8 cellular contexts compared by ENCODE assay signal in genomic region chr2:127106457-127106997, GRCh38. TPM values are rescaled to one million over a fixed set of nuclear protein-coding genes. Genes with fewer than 3 reads are reported as not detected.
DNase-seq lines count a peak whose midpoint lies in the region; ATAC-seq and TF ChIP-seq lines count a peak whose summit lies in the region.

No MANE protein-coding gene starts in this region.

- TF ChIP-seq EP300 in tibial nerve (IDR thresholded peaks at IDR 0.05), result peak in 1 of 2 donors; percentile 4

- peak overlapping the region; percentile 78 for H3K4me3 Mint-ChIP-seq in memory B cell

- no peaks in the 10 kb centered on the region for H3K9me2 ChIP-seq in OCI-LY1 (ENCODE audit: low read depth, low read length)

- H3K9ac ChIP-seq in OCI-LY1 (ENCODE audit: low read length), result no peak overlapping the region

- H3K4me1 Mint-ChIP-seq in memory B cell, result peaks cover 4% of the 10 kb centered on the region

- no peaks in the 10 kb centered on the region for H3K9me3 Mint-ChIP-seq in memory B cell

- H3K9me3 ChIP-seq in OCI-LY1 (ENCODE audit: low read length), result no peaks in the 10 kb centered on the region
- no peaks in the 10 kb centered on the region for H3K9me3 ChIP-seq in tibial nerve

- H3K36me3 ChIP-seq in OCI-LY1 (ENCODE audit: insufficient read depth, low read length) (no peaks in the 10 kb centered on the region), tibial nerve (no peaks in the 10 kb centered on the region)

- no peak overlapping the region for H3K27ac ChIP-seq in OCI-LY1 (ENCODE audit: low read depth, low read length, poor library complexity, severe bottlenecking)
- H3K27ac ChIP-seq in tibial nerve, result peak overlapping the region; percentile 82 to 93 (median 87)

- no peak overlapping the region for H3K27ac Mint-ChIP-seq in memory B cell

- TF ChIP-seq CTCF in OCI-LY1 (IDR thresholded peaks at IDR 0.05; ENCODE audit: low read length) (no peak), tibial nerve (IDR thresholded peaks at IDR 0.05) (no peak)

- H3K4me3 ChIP-seq in OCI-LY1 (ENCODE audit: low read depth, low read length, poor library complexity, severe bottlenecking) (peak overlapping the region; percentile 47), tibial nerve (peak overlapping the region; percentile 61 to 78 (median 64))

- TF ChIP-seq POLR2A in tibial nerve (IDR thresholded peaks at IDR 0.05), result no peak

- WGBS in tibial nerve, 2 donors, result 0 to 1% methylated on average over 31 to 34 of the region's 45 CpGs

- H3K4me2 ChIP-seq in OCI-LY1 (ENCODE audit: low read length), result peak overlapping the region; percentile 40

- ATAC-seq in GM18511 (IDR thresholded peaks at IDR 0.05; ENCODE audit: unreplicated experiment) (peak; percentile 33), HG02610 (IDR thresholded peaks at IDR 0.05; ENCODE audit: unreplicated experiment) (peak; percentile 11), memory B cell (ENCODE audit: low read depth) (peak; percentile 28)

- DNase-seq in dermis blood vessel endothelial cell, result peak; percentile 49
- DNase-seq in memory B cell (ENCODE audit: low spot score in 2 of 2), result no peak
- no peak for DNase-seq in tibial nerve (ENCODE audit: low spot score in 2 of 2)
- DNase-seq in kidney glomerular epithelial cell (lab: John Stamatoyannopoulos, UW), result no peak
- no peak for DNase-seq in HUDEP-2 (lab: John Stamatoyannopoulos, UW; ENCODE audit: unreplicated experiment in 76 of 76)

- H4K20me1 ChIP-seq in OCI-LY1 (ENCODE audit: insufficient read depth, low read length), result no peaks in the 10 kb centered on the region

- H3K4me1 ChIP-seq in OCI-LY1 (ENCODE audit: insufficient read depth, low read length, severe bottlenecking), result no peaks in the 10 kb centered on the region
- H3K4me1 ChIP-seq in tibial nerve, result peaks cover 0 to 56% (median 23%) of the 10 kb centered on the region in 4 donors

- H3K27me3 Mint-ChIP-seq in memory B cell, result no peaks in the 10 kb centered on the region

- H3F3A ChIP-seq in OCI-LY1 (ENCODE audit: insufficient read depth, low read length), result no peaks in the 10 kb centered on the region

- no peak overlapping the region for H2AFZ ChIP-seq in OCI-LY1 (ENCODE audit: low read length)

- no peaks in the 10 kb centered on the region for H3K79me2 ChIP-seq in OCI-LY1 (ENCODE audit: insufficient read depth, low read length)

- no peaks in the 10 kb centered on the region for H3K36me3 Mint-ChIP-seq in memory B cell

- H3K27me3 ChIP-seq in OCI-LY1 (ENCODE audit: insufficient read depth, low read length) (no peaks in the 10 kb centered on the region; the same call in 1 of the 2 replicates), tibial nerve (no peaks in the 10 kb centered on the region)

RNA-seq across cellular contexts. Expression of gene BIN1, which starts 0.4 kb away (rescaled TPM):
- total RNA-seq in dermis blood vessel endothelial cell (34.4 and 49.0 TPM in 2 replicates), tibial nerve (100 to 1,000 TPM in 2 of 4 donors, 10 to 100 TPM in 2; 95.7 to 146 (median 98.8) TPM)
